In the genomic region with DNA sequence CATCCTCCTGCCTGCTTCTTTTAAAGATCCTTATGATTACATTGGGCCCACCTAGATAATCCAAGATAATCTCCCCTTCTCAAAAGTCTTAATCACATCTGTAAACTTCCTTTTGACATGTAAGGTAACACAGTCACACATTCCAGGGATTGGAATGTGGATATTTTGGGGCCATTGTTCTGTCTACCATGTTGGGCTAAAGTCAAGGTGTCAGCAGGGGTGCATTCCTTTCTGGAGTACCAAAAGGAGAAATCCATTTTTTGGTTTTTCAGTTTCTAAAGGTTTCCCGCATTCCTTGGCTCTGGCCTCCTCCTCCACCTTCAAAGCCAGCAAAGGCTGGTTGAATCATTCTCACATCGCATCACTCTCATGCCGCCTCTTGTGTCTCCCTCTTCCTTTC, we compare ENCODE assay signal across 28 cellular contexts.
"Had no signal": no experiment of that assay in that cellular context is flagged by ENCODE, and none has a peak within 500 bp of the region (broad histone marks: within the 10 kb centered on the region; RNA-seq: fewer than 3 reads in every experiment).

No MANE protein-coding gene starts in this region.

- H3K4me3 ChIP-seq: esophagus muscularis mucosa, heart right ventricle, neural progenitor cell, psoas muscle, sigmoid colon, stomach, thyroid gland, upper lobe of right lung had no signal

- H3K27ac Mint-ChIP-seq: activated CD4-positive, alpha-beta T cell treated with anti-CD3 and anti-CD28 coated beads, Interleukin-2, amount 10 ng/mL, durations not matched to agents 7 days and 5 days; activated CD8-positive, alpha-beta T cell treated with anti-CD3 and anti-CD28 coated beads for 36 hours; activated T-helper 17 cell treated with anti-CD3 and anti-CD28 coated beads, Interleukin-2, amount 50 U/mL, for 72 hours; mesothelial cell of epicardium; naive B cell; neural progenitor cell; stimulated activated naive B cell treated with anti-CD40 and anti-IgM and Interleukin-4, amounts not matched to agents 10 μg/mL and 1 μg/mL and 100 μg/mL, for 72 hours had no signal

- H3K27ac ChIP-seq: brain microvascular endothelial cell, esophagus muscularis mucosa, foreskin keratinocyte, heart right ventricle, neural progenitor cell, parathyroid adenoma, psoas muscle, sigmoid colon, stomach, thyroid gland, upper lobe of right lung had no signal

- H3K79me2 ChIP-seq: parathyroid adenoma had no signal

- H3K36me3 ChIP-seq: brain microvascular endothelial cell, esophagus muscularis mucosa, heart right ventricle, neural progenitor cell, sigmoid colon, stomach, thyroid gland, upper lobe of right lung had no signal

- H3K27me3 Mint-ChIP-seq: activated T-helper 17 cell treated with anti-CD3 and anti-CD28 coated beads, Interleukin-2, amount 50 U/mL, for 72 hours had no signal

- H2AFZ ChIP-seq: neural progenitor cell, parathyroid adenoma had no signal

- H3K9me3 Mint-ChIP-seq: activated CD4-positive, alpha-beta T cell treated with anti-CD3 and anti-CD28 coated beads, Interleukin-2, amount 10 ng/mL, durations not matched to agents 7 days and 5 days; activated CD8-positive, alpha-beta T cell treated with anti-CD3 and anti-CD28 coated beads for 36 hours; activated T-cell treated with anti-CD3 and anti-CD28 coated beads, Interleukin-2, amount 50 U/mL, for 4 hours; activated T-helper 17 cell treated with anti-CD3 and anti-CD28 coated beads, Interleukin-2, amount 50 U/mL, for 72 hours; stimulated activated naive B cell treated with anti-CD40 and anti-IgM and Interleukin-4, amounts not matched to agents 10 μg/mL and 1 μg/mL and 100 μg/mL, for 72 hours had no signal

- H3K4me2 ChIP-seq: neural progenitor cell had no signal

- H3K9ac ChIP-seq: neural progenitor cell, parathyroid adenoma had no signal

- DNase-seq: activated CD4-positive, alpha-beta T cell treated with anti-CD3 and anti-CD28 coated beads for 1 hour; activated CD4-positive, alpha-beta T cell treated with anti-CD3 and anti-CD28 coated beads, Interleukin-2, amount 10 ng/mL, durations not matched to agents 7 days and 5 days; activated CD8-positive, alpha-beta T cell treated with anti-CD3 and anti-CD28 coated beads for 36 hours; activated gamma-delta T cell treated with Interleukin-2 at 50 U/mL for 16 hours; activated naive CD4-positive, alpha-beta T cell treated with anti-CD3 and anti-CD28 coated beads, Interleukin-2, amount 50 U/mL, for 16 hours; activated T-cell treated with anti-CD3 and anti-CD28 coated beads, Interleukin-2, amount 50 U/mL, for 4 hours; amniotic stem cell; brain microvascular endothelial cell; foreskin keratinocyte; heart right ventricle; left cardiac atrium; left ventricle myocardium superior; naive B cell; occipital lobe; psoas muscle; sigmoid colon; small intestine; stimulated activated CD4-positive, alpha-beta T cell treated with anti-CD3 and anti-CD28 coated beads, Interleukin-4, amount 100 ng/mL, for 4 hours; stimulated activated naive B cell treated with anti-CD40 and anti-IgM and Interleukin-4, amounts not matched to agents 10 μg/mL and 1 μg/mL and 100 μg/mL, for 72 hours; stomach; T-helper 1 cell; thyroid gland; upper lobe of right lung had no signal

- H3K4me1 ChIP-seq: parathyroid adenoma, psoas muscle, thyroid gland had no signal

- H3K27me3 ChIP-seq: foreskin keratinocyte, thyroid gland, upper lobe of right lung had no signal

- ATAC-seq: activated CD8-positive, alpha-beta T cell treated with anti-CD3 and anti-CD28 coated beads for 36 hours; activated T-cell treated with anti-CD3 and anti-CD28 coated beads, Interleukin-2, amount 50 U/mL, for 4 hours; activated T-helper 17 cell treated with anti-CD3 and anti-CD28 coated beads, Interleukin-2, amount 50 U/mL, for 72 hours; foreskin keratinocyte; heart right ventricle; left cardiac atrium; left ventricle myocardium superior; psoas muscle; stimulated activated naive B cell treated with anti-CD40 and anti-IgM and Interleukin-4, amounts not matched to agents 10 μg/mL and 1 μg/mL and 100 μg/mL, for 72 hours; upper lobe of right lung had no signal

- H3K36me3 Mint-ChIP-seq: mesothelial cell of epicardium; naive B cell; neural progenitor cell; stimulated activated naive B cell treated with anti-CD40 and anti-IgM and Interleukin-4, amounts not matched to agents 10 μg/mL and 1 μg/mL and 100 μg/mL, for 72 hours had no signal

- H3K4me3 Mint-ChIP-seq: activated CD4-positive, alpha-beta T cell treated with anti-CD3 and anti-CD28 coated beads, Interleukin-2, amount 10 ng/mL, durations not matched to agents 7 days and 5 days; activated CD8-positive, alpha-beta T cell treated with anti-CD3 and anti-CD28 coated beads for 36 hours; activated T-cell treated with anti-CD3 and anti-CD28 coated beads, Interleukin-2, amount 50 U/mL, for 4 hours; activated T-helper 17 cell treated with anti-CD3 and anti-CD28 coated beads, Interleukin-2, amount 50 U/mL, for 72 hours; mesothelial cell of epicardium; neural progenitor cell; stimulated activated naive B cell treated with anti-CD40 and anti-IgM and Interleukin-4, amounts not matched to agents 10 μg/mL and 1 μg/mL and 100 μg/mL, for 72 hours had no signal

- H3K9me3 ChIP-seq: esophagus muscularis mucosa, psoas muscle, sigmoid colon, stomach, thyroid gland, upper lobe of right lung had no signal
